9 cellular contexts compared by ENCODE assay signal in genomic region chr7:73668103-73668937, GRCh38. TPM values are rescaled to one million over a fixed set of nuclear protein-coding genes. Genes with fewer than 3 reads are reported as not detected.
A peak's percentile ranks its signal among the peaks of the same experiment; 100 is the strongest.
DNase-seq lines count a peak whose midpoint lies in the region; ATAC-seq and TF ChIP-seq lines count a peak whose summit lies in the region.
"Had no signal": no experiment of that assay in that cellular context is flagged by ENCODE, and none has a peak within 500 bp of the region (broad histone marks: within the 10 kb centered on the region; RNA-seq: fewer than 3 reads in every experiment).

No MANE protein-coding gene starts in this region.

- H4K20me1 ChIP-seq in OCI-LY1 (ENCODE audit: insufficient read depth, low read length), result no peaks in the 10 kb centered on the region

- H3K9me2 ChIP-seq in OCI-LY1 (ENCODE audit: low read depth, low read length), result no peaks in the 10 kb centered on the region

- H3K36me3 ChIP-seq in CD8-positive, alpha-beta T cell (ENCODE audit: insufficient read depth, low read length), result no peaks in the 10 kb centered on the region
- H3K36me3 ChIP-seq in OCI-LY1 (ENCODE audit: insufficient read depth, low read length) (no peaks in the 10 kb centered on the region), parathyroid adenoma (ENCODE audit: control insufficient read depth, insufficient read depth, low read length) (no peaks in the 10 kb centered on the region)

- no peak overlapping the region for H2AFZ ChIP-seq in OCI-LY1 (ENCODE audit: low read length)
- H2AFZ ChIP-seq in parathyroid adenoma, result peak overlapping the region; percentile 83

- no peak for TF ChIP-seq CTCF in CD8-positive, alpha-beta T cell (IDR thresholded peaks at IDR 0.05)
- TF ChIP-seq CTCF in OCI-LY1 (IDR thresholded peaks at IDR 0.05; ENCODE audit: low read length) (no peak), epithelial cell of esophagus (IDR thresholded peaks at IDR 0.05; ENCODE audit: insufficient read depth, low read depth, low read length, missing control alignments) (no peak), parathyroid adenoma (IDR thresholded peaks at IDR 0.05) (no peak)

- H3F3A ChIP-seq in OCI-LY1 (ENCODE audit: insufficient read depth, low read length), result no peaks in the 10 kb centered on the region

- H3K9ac ChIP-seq in OCI-LY1 (ENCODE audit: low read length) (peak overlapping the region; percentile 44; the same call in 1 of the 2 replicates), parathyroid adenoma (peak overlapping the region; percentile 53)

- no peaks in the 10 kb centered on the region for H3K9me3 ChIP-seq in CD8-positive, alpha-beta T cell (ENCODE audit: low read length)
- H3K9me3 ChIP-seq in OCI-LY1 (ENCODE audit: low read length) (peaks cover under 1% of the 10 kb centered on the region), parathyroid adenoma (ENCODE audit: control insufficient read depth, low read length) (no peaks in the 10 kb centered on the region)

- peaks cover 11% of the 10 kb centered on the region for H3K4me1 ChIP-seq in CD8-positive, alpha-beta T cell (ENCODE audit: insufficient read depth, low read length)
- H3K4me1 ChIP-seq in OCI-LY1 (ENCODE audit: insufficient read depth, low read length, severe bottlenecking), result peaks cover 11% of the 10 kb centered on the region
- H3K4me1 ChIP-seq in parathyroid adenoma, result peaks cover 7% of the 10 kb centered on the region

- peaks cover 7% of the 10 kb centered on the region for H3K4me1 Mint-ChIP-seq in CD8-positive, alpha-beta T cell (ENCODE audit: low read depth)

- no peak overlapping the region for H3K27ac ChIP-seq in CD8-positive, alpha-beta T cell (ENCODE audit: low read depth, low read length)
- no peak overlapping the region for H3K27ac ChIP-seq in OCI-LY1 (ENCODE audit: low read depth, low read length, poor library complexity, severe bottlenecking)
- H3K27ac ChIP-seq in parathyroid adenoma, result peak overlapping the region; percentile 26

- no peaks in the 10 kb centered on the region for H3K27me3 ChIP-seq in CD8-positive, alpha-beta T cell (ENCODE audit: insufficient read depth, low read length)
- H3K27me3 ChIP-seq in OCI-LY1 (ENCODE audit: insufficient read depth, low read length) (no peaks in the 10 kb centered on the region; the same call in 1 of the 2 replicates), parathyroid adenoma (ENCODE audit: control insufficient read depth, insufficient read depth, low read length) (no peaks in the 10 kb centered on the region)

- peak; percentile 9 for ATAC-seq in CD8-positive, alpha-beta T cell
- peak; percentile 18 for ATAC-seq in GM21619 (IDR thresholded peaks at IDR 0.05; ENCODE audit: unreplicated experiment)

- H3K4me3 Mint-ChIP-seq in CD8-positive, alpha-beta T cell, result peak overlapping the region; percentile 83

- intact Hi-C loops in CD8-positive, alpha-beta T cell (cut with DNase I, micrococcal nuclease), result loop anchor here in 1 of 2 experiments (5.0 kb wide), 2 partner anchors 174 to 841 kb away; partner anchors contain the start of genes METTL27 and TYW1B

- H3K4me2 ChIP-seq in OCI-LY1 (ENCODE audit: low read length), result peak overlapping the region; percentile 64
- H3K4me2 ChIP-seq in parathyroid adenoma (ENCODE audit: low read length), result peak overlapping the region; percentile 89

- no peak overlapping the region for H3K27ac Mint-ChIP-seq in CD8-positive, alpha-beta T cell

- CTCF ChIA-PET in CD8-positive, alpha-beta T cell (lab: Charles Lee), result interaction anchor here (0.7 to 3.1 kb wide), 7 partner anchors 21 to 65 kb away, joined by 3 to 14 read pairs (median 4); partner anchors contain the start of gene STX1A

- H3K9me3 Mint-ChIP-seq in CD8-positive, alpha-beta T cell, result peaks cover under 1% of the 10 kb centered on the region

- peak overlapping the region; percentile 33 for H3K4me3 ChIP-seq in CD8-positive, alpha-beta T cell (ENCODE audit: low read depth, low read length)
- H3K4me3 ChIP-seq in OCI-LY1 (ENCODE audit: low read depth, low read length, poor library complexity, severe bottlenecking) (peak overlapping the region; percentile 63), epithelial cell of esophagus (ENCODE audit: low read length) (peak overlapping the region; percentile 47), parathyroid adenoma (ENCODE audit: low read depth, low read length) (peak overlapping the region; percentile 51)

- H3K27me3 Mint-ChIP-seq in CD8-positive, alpha-beta T cell (ENCODE audit: low read depth), result peaks cover 18% of the 10 kb centered on the region

- H3K79me2 ChIP-seq in OCI-LY1 (ENCODE audit: insufficient read depth, low read length) (no peaks in the 10 kb centered on the region), parathyroid adenoma (peaks cover 4% of the 10 kb centered on the region)

- POLR2A ChIA-PET in CD8-positive, alpha-beta T cell (lab: Charles Lee), result interaction anchor here (0.9 to 1.3 kb wide), 3 partner anchors 9 to 70 kb away, joined by 3 to 7 read pairs (median 3); partner anchors contain the start of gene ABHD11

- peak in 1 of 7 experiments; percentile 26 for DNase-seq in CD8-positive, alpha-beta T cell
- DNase-seq in epithelial cell of esophagus (ENCODE audit: low read depth) (no peak), NK-92 (lab: John Stamatoyannopoulos, UW; ENCODE audit: unreplicated experiment) (no peak), 8988T (no peak), NCI-H2029 treated with DMSO at 0.1 percent for 48 hours (lab: John Stamatoyannopoulos, UW) (no peak)

- no peaks in the 10 kb centered on the region for H3K36me3 Mint-ChIP-seq in CD8-positive, alpha-beta T cell

RNA-seq across cellular contexts. Expression of gene VPS37D, which starts 0.7 kb away (rescaled TPM):
- 1 to 10 TPM in 1 of 2 experiments, under 1 TPM in 1; 0.89 to 1.3 TPM for total RNA-seq in CD8-positive, alpha-beta T cell

RNA-seq across cellular contexts. Expression of gene DNAJC30, which starts 14.9 kb away (rescaled TPM):
- 10 to 100 TPM; 13.5 to 14.4 TPM for total RNA-seq in CD8-positive, alpha-beta T cell

RNA-seq across cellular contexts. Expression of gene BUD23, which starts 15.1 kb away (rescaled TPM):
- 100 to 1,000 TPM; 123 to 129 TPM for total RNA-seq in CD8-positive, alpha-beta T cell

RNA-seq across cellular contexts. Expression of gene MLXIPL, which starts 44.0 kb away (rescaled TPM):
- not detected for total RNA-seq in CD8-positive, alpha-beta T cell
- total RNA-seq: RPMI7951 had no signal

RNA-seq across cellular contexts. Expression of gene STX1A, which starts 51.1 kb away (rescaled TPM):
- 10 to 100 TPM; 18.2 to 20.8 TPM for total RNA-seq in CD8-positive, alpha-beta T cell
